Comparison of ENCODE assay signal across 19 cellular contexts in genomic region chr3:57688291-57688690, GRCh38. TPM values are rescaled to one million over a fixed set of nuclear protein-coding genes. Genes with fewer than 3 reads are reported as not detected.
DNase-seq lines count a peak whose midpoint lies in the region; ATAC-seq and TF ChIP-seq lines count a peak whose summit lies in the region.
"Had no signal": no experiment of that assay in that cellular context is flagged by ENCODE, and none has a peak within 500 bp of the region (broad histone marks: within the 10 kb centered on the region; RNA-seq: fewer than 3 reads in every experiment).

No MANE protein-coding gene starts in this region.

- H3K9ac ChIP-seq in rectal smooth muscle tissue (ENCODE audit: low read length) = no peak overlapping the region

- intact Hi-C loops in vagina (cut with DNase I) = no loop called here
- intact Hi-C loops in Right ventricle myocardium superior (cut with DNase I) = no loop called here

- H3K4me1 ChIP-seq in SJCRH30 = peaks cover 5% of the 10 kb centered on the region; the same call in 1 of the 2 replicates
- peaks cover 8% of the 10 kb centered on the region for H3K4me1 ChIP-seq in rectal smooth muscle tissue (ENCODE audit: control insufficient read depth, insufficient read depth, low read length)
- peaks cover 64% of the 10 kb centered on the region for H3K4me1 ChIP-seq in vagina

- H3K9me3 ChIP-seq in SJCRH30 (replicated peaks) = no peaks in the 10 kb centered on the region
- no peaks in the 10 kb centered on the region for H3K9me3 ChIP-seq in vagina
- H3K9me3 ChIP-seq: esophagus squamous epithelium, lower lobe of right lung, neutrophil had no signal

- H3K27ac Mint-ChIP-seq in activated T-cell treated with anti-CD3 and anti-CD28 coated beads, Interleukin-2, amount 50 U/mL, for 24 hours = peak overlapping the region; percentile 11
- H3K27ac Mint-ChIP-seq in glutamatergic neuron (ENCODE audit: unreplicated experiment) = no peak overlapping the region
- H3K27ac Mint-ChIP-seq: activated naive CD8-positive, alpha-beta T cell treated with anti-CD3 and anti-CD28 coated beads, Interleukin-2, amount 10 ng/mL, durations not matched to agents 7 days and 5 days; stimulated activated naive CD8-positive, alpha-beta T cell treated with anti-CD3 and anti-CD28 coated beads, Interleukin-15, amount 100 ng/mL, for 72 hours had no signal

- H3K27ac ChIP-seq in SJCRH30 (no peak overlapping the region), rectal smooth muscle tissue (ENCODE audit: low read depth, low read length) (peak overlapping the region; percentile 40), vagina (no peak overlapping the region)
- H3K27ac ChIP-seq: lower lobe of right lung, neutrophil had no signal

- peak overlapping the region; percentile 6 for H3K4me3 Mint-ChIP-seq in activated T-cell treated with anti-CD3 and anti-CD28 coated beads, Interleukin-2, amount 50 U/mL, for 24 hours
- H3K4me3 Mint-ChIP-seq in glutamatergic neuron (ENCODE audit: unreplicated experiment) = peak overlapping the region; percentile 28
- H3K4me3 Mint-ChIP-seq: activated naive CD8-positive, alpha-beta T cell treated with anti-CD3 and anti-CD28 coated beads, Interleukin-2, amount 10 ng/mL, durations not matched to agents 7 days and 5 days had no signal

- H3K9me3 Mint-ChIP-seq in activated T-cell treated with anti-CD3 and anti-CD28 coated beads, Interleukin-2, amount 50 U/mL, for 24 hours = no peaks in the 10 kb centered on the region
- peaks cover 2% of the 10 kb centered on the region for H3K9me3 Mint-ChIP-seq in glutamatergic neuron (ENCODE audit: unreplicated experiment)
- H3K9me3 Mint-ChIP-seq: activated naive CD8-positive, alpha-beta T cell treated with anti-CD3 and anti-CD28 coated beads, Interleukin-2, amount 10 ng/mL, durations not matched to agents 7 days and 5 days; stimulated activated naive CD8-positive, alpha-beta T cell treated with anti-CD3 and anti-CD28 coated beads, Interleukin-15, amount 100 ng/mL, for 72 hours had no signal

- peaks cover 57% of the 10 kb centered on the region for H3K4me1 Mint-ChIP-seq in activated T-cell treated with anti-CD3 and anti-CD28 coated beads, Interleukin-2, amount 50 U/mL, for 24 hours (ENCODE audit: low read depth)
- peaks cover 6% of the 10 kb centered on the region for H3K4me1 Mint-ChIP-seq in glutamatergic neuron (ENCODE audit: low read depth, unreplicated experiment)

- no peak for TF ChIP-seq POLR2A in vagina (IDR thresholded peaks at IDR 0.05)

- peaks cover 48% of the 10 kb centered on the region for H3K36me3 Mint-ChIP-seq in activated T-cell treated with anti-CD3 and anti-CD28 coated beads, Interleukin-2, amount 50 U/mL, for 24 hours (ENCODE audit: low read depth)
- no peaks in the 10 kb centered on the region for H3K36me3 Mint-ChIP-seq in glutamatergic neuron (ENCODE audit: unreplicated experiment)

- H3K4me3 ChIP-seq in SJCRH30 (no peak overlapping the region), rectal smooth muscle tissue (ENCODE audit: low read length) (no peak overlapping the region), vagina (no peak overlapping the region)
- H3K4me3 ChIP-seq: lower lobe of right lung had no signal

- H3K27me3 Mint-ChIP-seq in activated T-cell treated with anti-CD3 and anti-CD28 coated beads, Interleukin-2, amount 50 U/mL, for 24 hours = no peaks in the 10 kb centered on the region
- H3K27me3 Mint-ChIP-seq in glutamatergic neuron (ENCODE audit: unreplicated experiment) = no peaks in the 10 kb centered on the region
- H3K27me3 Mint-ChIP-seq: activated naive CD8-positive, alpha-beta T cell treated with anti-CD3 and anti-CD28 coated beads, Interleukin-2, amount 10 ng/mL, durations not matched to agents 7 days and 5 days; stimulated activated naive CD8-positive, alpha-beta T cell treated with anti-CD3 and anti-CD28 coated beads, Interleukin-15, amount 100 ng/mL, for 72 hours had no signal

- H3K36me3 ChIP-seq in SJCRH30 (no peaks in the 10 kb centered on the region), rectal smooth muscle tissue (ENCODE audit: control insufficient read depth, insufficient read depth, low read length) (no peaks in the 10 kb centered on the region), vagina (peaks cover 0 to 6% of the 10 kb centered on the region in 2 donors)
- H3K36me3 ChIP-seq: lower lobe of right lung, neutrophil had no signal

- TF ChIP-seq CTCF in glutamatergic neuron (IDR thresholded peaks at IDR 0.05; ENCODE audit: partially characterized antibody, unreplicated experiment) = no peak
- TF ChIP-seq CTCF in vagina (IDR thresholded peaks at IDR 0.05) = no peak

- no peak for ATAC-seq in Right ventricle myocardium superior (ENCODE audit: poor library complexity)
- ATAC-seq: activated CD4-positive, CD25-positive, alpha-beta regulatory T cell treated with anti-CD3 and anti-CD28 coated beads, Interleukin-2, amount 50 U/mL, for 24 hours; lower lobe of right lung; stimulated activated naive CD8-positive, alpha-beta T cell treated with anti-CD3 and anti-CD28 coated beads, Interleukin-15, amount 100 ng/mL, for 72 hours had no signal

- no peak for DNase-seq in activated T-cell treated with anti-CD3 and anti-CD28 coated beads, Interleukin-2, amount 50 U/mL, for 24 hours
- DNase-seq in activated T-cell treated with anti-CD3 and anti-CD28 coated beads, Interleukin-2, amount 50 U/mL, for 48 hours = no peak
- peak; percentile 17 to 57 for DNase-seq in SJCRH30
- DNase-seq in glutamatergic neuron = no peak
- no peak for DNase-seq in KG1 (lab: John Stamatoyannopoulos, UW)
- DNase-seq in vagina (ENCODE audit: extremely low spot score in 2 of 2) = no peak
- no peak for DNase-seq in Right ventricle myocardium superior
- DNase-seq: activated CD8-positive, alpha-beta memory T cell treated with anti-CD3 and anti-CD28 coated beads, Interleukin-2, amount 50 U/mL, for 4 hours; activated naive CD8-positive, alpha-beta T cell treated with anti-CD3 and anti-CD28 coated beads, Interleukin-2, amount 10 ng/mL, durations not matched to agents 7 days and 5 days; C1 segment of cervical spinal cord; esophagus squamous epithelium; lower lobe of right lung; NCI-H187 treated with DMSO at 0.1 percent for 48 hours; NCI-H446; SHP77 treated with DMSO at 0.1 percent for 48 hours; stimulated activated naive CD8-positive, alpha-beta T cell treated with anti-CD3 and anti-CD28 coated beads, Interleukin-15, amount 100 ng/mL, for 72 hours had no signal

- H3K27me3 ChIP-seq in SJCRH30 (no peaks in the 10 kb centered on the region), rectal smooth muscle tissue (ENCODE audit: control insufficient read depth, insufficient read depth, low read length) (no peaks in the 10 kb centered on the region), vagina (no peaks in the 10 kb centered on the region)
- H3K27me3 ChIP-seq: esophagus squamous epithelium, neutrophil had no signal

RNA-seq across cellular contexts. Expression of gene DENND6A, which starts 4.6 kb away (rescaled TPM):
- total RNA-seq in SJCRH30 (2014; rRNA removed; shearing (Covaris generic)) = 18.1 and 19.8 TPM in 2 replicates
- total RNA-seq in glutamatergic neuron (ENCODE audit: unreplicated experiment) = 20.5 TPM
- 24.8 TPM for total RNA-seq in vagina
- total RNA-seq in Right ventricle myocardium superior = 15.0 TPM

Comparison
In these comparisons a context has a peak if more than half of its experiments do, and no peak if none do; other contexts are left out.
1. DNase-seq: peak in SJCRH30 (2 of 2); none in activated T-cell treated with anti-CD3 and anti-CD28 coated beads, Interleukin-2, amount 50 U/mL, for 24 hours (single experiment), activated T-cell treated with anti-CD3 and anti-CD28 coated beads, Interleukin-2, amount 50 U/mL, for 48 hours (0 of 2), glutamatergic neuron (single experiment), KG1 (single experiment), vagina (0 of 2) and Right ventricle myocardium superior (single experiment).